In genomic region chr5:178576591-178577351, GRCh38 we compare ENCODE assay signal across 16 cellular contexts. TPM values are rescaled to one million over a fixed set of nuclear protein-coding genes. Genes with fewer than 3 reads are reported as not detected.
DNase-seq lines count a peak whose midpoint lies in the region; ATAC-seq lines count a peak whose summit lies in the region.
"Had no signal": no experiment of that assay in that cellular context is flagged by ENCODE, and none has a peak within 500 bp of the region (broad histone marks: within the 10 kb centered on the region; RNA-seq: fewer than 3 reads in every experiment).

No MANE protein-coding gene starts in this region.

- H3K9me3 ChIP-seq in NT2/D1 (ENCODE audit: insufficient read depth, low read length) (peaks cover 13% of the 10 kb centered on the region), mesenchymal stem cell (ENCODE audit: control insufficient read depth, low read length) (peaks cover 6% of the 10 kb centered on the region), subcutaneous abdominal adipose tissue (ENCODE audit: control insufficient read depth in 5 of 5, low read length in 5 of 5) (peaks cover 0 to 9% (median 7%) of the 10 kb centered on the region in 5 donors)
- H3K9me3 ChIP-seq: ovary had no signal

- H3K79me1 ChIP-seq in mesenchymal stem cell (replicated peaks; ENCODE audit: low read length, poor library complexity, severe bottlenecking), result no peaks in the 10 kb centered on the region

- no peak overlapping the region for H2BK12ac ChIP-seq in mesenchymal stem cell (ENCODE audit: low read length in 2 of 2)

- H3K4me3 ChIP-seq in NT2/D1 (ENCODE audit: insufficient read length, low read depth), result peak overlapping the region; percentile 45
- H3K4me3 ChIP-seq in mesenchymal stem cell (ENCODE audit: insufficient read depth in 1 of 2, low read depth in 1 of 2, low read length in 2 of 2), result no peak overlapping the region
- H3K4me3 ChIP-seq in subcutaneous abdominal adipose tissue (ENCODE audit: low read depth in 1 of 5, low read length in 5 of 5), result peak overlapping the region in 3 of 5 donors; percentile 8 to 35 (median 22)
- H3K4me3 ChIP-seq: BLaER1 treated with 17β-estradiol and CSF1 and Interleukin-3, amounts not matched to agents 10 nM and 100 nM; ovary had no signal

- H3K27me3 ChIP-seq in NT2/D1 (ENCODE audit: insufficient read depth, insufficient read length) (peaks cover 4% of the 10 kb centered on the region), mesenchymal stem cell (ENCODE audit: control insufficient read depth in 1 of 2, insufficient read depth in 1 of 2, low read length in 2 of 2) (peaks cover 9 to 36% of the 10 kb centered on the region in 2 experiments), subcutaneous abdominal adipose tissue (ENCODE audit: control insufficient read depth in 5 of 5, insufficient read depth in 4 of 5, low read length in 5 of 5) (peaks cover 0 to 29% (median 22%) of the 10 kb centered on the region in 5 donors)
- H3K27me3 ChIP-seq: BLaER1 treated with 17β-estradiol and CSF1 and Interleukin-3, amounts not matched to agents 10 nM and 100 nM; ovary had no signal

- H2AFZ ChIP-seq in mesenchymal stem cell (ENCODE audit: low read depth, low read length), result peak overlapping the region; percentile 39

- H3K36me3 ChIP-seq in NT2/D1 (ENCODE audit: insufficient read depth, insufficient read length, low read length) (peaks cover 12% of the 10 kb centered on the region), mesenchymal stem cell (ENCODE audit: control insufficient read depth in 1 of 2, insufficient read depth in 2 of 2, low read depth in 1 of 2, low read length in 2 of 2) (no peaks in the 10 kb centered on the region), subcutaneous abdominal adipose tissue (ENCODE audit: control insufficient read depth in 5 of 5, insufficient read depth in 5 of 5, low read length in 5 of 5) (no peaks in the 10 kb centered on the region)
- H3K36me3 ChIP-seq: BLaER1 treated with 17β-estradiol and CSF1 and Interleukin-3, amounts not matched to agents 10 nM and 100 nM; ovary had no signal

- H4K91ac ChIP-seq in mesenchymal stem cell (ENCODE audit: low read length), result no peak overlapping the region

- no peak overlapping the region for H3K27ac ChIP-seq in mesenchymal stem cell (ENCODE audit: low read length, poor library complexity, severe bottlenecking)
- H3K27ac ChIP-seq in subcutaneous abdominal adipose tissue (ENCODE audit: low read depth, low read length), result no peak overlapping the region
- H3K27ac ChIP-seq: BLaER1 treated with 17β-estradiol and CSF1 and Interleukin-3, amounts not matched to agents 10 nM and 100 nM; ovary had no signal

- no peak overlapping the region for H3K14ac ChIP-seq in mesenchymal stem cell (ENCODE audit: low read length in 2 of 2)

- no peak overlapping the region for H4K8ac ChIP-seq in mesenchymal stem cell (ENCODE audit: low read length)

- H3K4ac ChIP-seq in mesenchymal stem cell (ENCODE audit: low read depth in 1 of 2, low read length in 2 of 2), result no peak overlapping the region

- no peak overlapping the region for H3K18ac ChIP-seq in mesenchymal stem cell (ENCODE audit: low read depth in 1 of 2, low read length in 2 of 2)

- H3K4me1 ChIP-seq in NT2/D1 (ENCODE audit: insufficient read depth, insufficient read length) (peaks cover 4% of the 10 kb centered on the region), mesenchymal stem cell (ENCODE audit: control insufficient read depth, insufficient read depth, low read depth, low read length) (peaks cover 2% of the 10 kb centered on the region), subcutaneous abdominal adipose tissue (ENCODE audit: control insufficient read depth in 5 of 5, insufficient read depth in 5 of 5, low read length in 5 of 5) (no peaks in the 10 kb centered on the region)
- H3K4me1 ChIP-seq: BLaER1 treated with 17β-estradiol and CSF1 and Interleukin-3, amounts not matched to agents 10 nM and 100 nM had no signal

- ATAC-seq in Right ventricle myocardium superior (ENCODE audit: poor library complexity), result peak; percentile 55
- no peak for ATAC-seq in HG03354 (IDR thresholded peaks at IDR 0.05; ENCODE audit: poor library complexity, severe bottlenecking, unreplicated experiment)

- H2AK5ac ChIP-seq in mesenchymal stem cell (ENCODE audit: low read length, severe bottlenecking), result no peak overlapping the region

- H3K23ac ChIP-seq in mesenchymal stem cell (ENCODE audit: low read length in 2 of 2), result no peak overlapping the region

- DNase-seq in NT2/D1 (ENCODE audit: low read depth, low spot score), result no peak
- no peak for DNase-seq in Right ventricle myocardium superior
- DNase-seq in mesenchymal stem cell, result no peak
- DNase-seq in activated CD4-positive, alpha-beta T cell treated with anti-CD3 and anti-CD28 coated beads, Interleukin-2, amount 50 U/mL, for 4 hours, result no peak
- DNase-seq in 8988T, result no peak
- no peak for DNase-seq in NCI-H2196 treated with DMSO at 0.1 percent for 48 hours (lab: John Stamatoyannopoulos, UW; ENCODE audit: unreplicated experiment)
- DNase-seq: activated CD8-positive, alpha-beta memory T cell treated with anti-CD3 and anti-CD28 coated beads for 24 hours; activated naive CD4-positive, alpha-beta T cell treated with anti-CD3 and anti-CD28 coated beads, Interleukin-2, amount 10 ng/mL, durations not matched to agents 7 days and 5 days; EL; NCI-H82; ovary; SHP77; stimulated activated CD4-positive, alpha-beta T cell treated with anti-CD3 and anti-CD28 coated beads, Interleukin-2, amount 100 ng/mL, for 24 hours had no signal

- no peak overlapping the region for H2BK120ac ChIP-seq in mesenchymal stem cell (ENCODE audit: low read depth, low read length)

- intact Hi-C loops in Right ventricle myocardium superior (cut with DNase I), result no loop called here

- peak overlapping the region; percentile 43 for H3K4me2 ChIP-seq in mesenchymal stem cell (ENCODE audit: low read length, poor library complexity, severe bottlenecking)
- H3K4me2 ChIP-seq: BLaER1 treated with 17β-estradiol and CSF1 and Interleukin-3, amounts not matched to agents 10 nM and 100 nM had no signal

- no peak overlapping the region for H2BK5ac ChIP-seq in mesenchymal stem cell (ENCODE audit: low read depth, low read length, poor library complexity, severe bottlenecking)

- 4% methylated on average over 63 of the region's 92 CpGs for WGBS in mesenchymal stem cell

- H3K9ac ChIP-seq in NT2/D1 (ENCODE audit: insufficient read length, low read depth) (peak overlapping the region; percentile 82), mesenchymal stem cell (ENCODE audit: low read length) (no peak overlapping the region), subcutaneous abdominal adipose tissue (ENCODE audit: low read length in 5 of 5) (no peak overlapping the region)
- H3K9ac ChIP-seq: BLaER1 treated with 17β-estradiol and CSF1 and Interleukin-3, amounts not matched to agents 10 nM and 100 nM had no signal

- H2BK15ac ChIP-seq in mesenchymal stem cell (ENCODE audit: low read depth, poor library complexity, severe bottlenecking), result no peak overlapping the region

RNA-seq across cellular contexts. Expression of gene COL23A1, which starts 13.4 kb away (rescaled TPM):
- 18.8 TPM for total RNA-seq in Right ventricle myocardium superior
- 0.41 TPM for polyA plus RNA-seq in mesenchymal stem cell (2013, experiment 1 of 2)
- 0.52 TPM for polyA plus RNA-seq in mesenchymal stem cell (2013, experiment 2 of 2)

RNA-seq across cellular contexts. Expression of gene CLK4, which starts 50.1 kb away (rescaled TPM):
- total RNA-seq in Right ventricle myocardium superior, result 23.2 TPM
- polyA plus RNA-seq in mesenchymal stem cell (2013, experiment 1 of 2), result 6.2 TPM
- polyA plus RNA-seq in mesenchymal stem cell (2013, experiment 2 of 2), result 6.5 TPM

Comparison
In these comparisons a context has a peak if more than half of its experiments do, and no peak if none do; other contexts are left out.
1. H3K4me3 ChIP-seq: peak in NT2/D1 (single experiment) and subcutaneous abdominal adipose tissue (3 of 5); none in mesenchymal stem cell (0 of 2).